In genomic region chr5:69099302-69099701, GRCh38 we compare ENCODE assay signal across 22 cellular contexts.
"Had no signal": no experiment of that assay in that cellular context is flagged by ENCODE, and none has a peak within 500 bp of the region (broad histone marks: within the 10 kb centered on the region; RNA-seq: fewer than 3 reads in every experiment).

No MANE protein-coding gene starts in this region.

- H3K27me3 ChIP-seq: ascending aorta, brain microvascular endothelial cell, hepatocyte, left lung, thyroid gland had no signal

- H3K9me3 ChIP-seq: ascending aorta, left lung, prostate gland, thyroid gland had no signal

- H3K27ac Mint-ChIP-seq: activated naive CD4-positive, alpha-beta T cell treated with anti-CD3 and anti-CD28 coated beads, Interleukin-2, amount 50 U/mL, for 72 hours had no signal

- H3K4me2 ChIP-seq: hepatocyte had no signal

- H2AFZ ChIP-seq: hepatocyte had no signal

- ATAC-seq: activated naive CD4-positive, alpha-beta T cell treated with anti-CD3 and anti-CD28 coated beads, Interleukin-2, amount 50 U/mL, for 72 hours; activated T-cell treated with anti-CD3 and anti-CD28 coated beads, Interleukin-2, amount 50 U/mL, for 72 hours; left lung; stimulated activated naive CD8-positive, alpha-beta T cell treated with anti-CD3 and anti-CD28 coated beads, Interleukin-15, Interleukin-2, amounts not matched to agents 100 U/mL and 50 U/mL, for 24 hours had no signal

- H3K36me3 ChIP-seq: prostate gland had no signal

- DNase-seq: activated CD4-positive, alpha-beta T cell treated with anti-CD3 and anti-CD28 coated beads, Interleukin-2, amount 50 U/mL, for 4 hours; activated effector memory CD4-positive, alpha-beta T cell treated with anti-CD3 and anti-CD28 coated beads, Interleukin-2, amount 50 U/mL, for 16 hours; activated T-cell treated with anti-CD3 and anti-CD28 coated beads, Interleukin-2, amount 50 U/mL, for 72 hours; brain microvascular endothelial cell; caudate nucleus; dermis blood vessel endothelial cell; effector CD8-positive, alpha-beta T cell; glutamatergic neuron; kidney glomerular epithelial cell; left lung; stimulated activated CD4-positive, alpha-beta T cell treated with anti-CD3 and anti-CD28 coated beads, Interleukin-4, amount 100 ng/mL, for 24 hours; stimulated activated naive CD8-positive, alpha-beta T cell treated with anti-CD3 and anti-CD28 coated beads, Interleukin-15, Interleukin-2, amounts not matched to agents 100 U/mL and 50 U/mL, for 24 hours; substantia nigra; T-helper 9 cell; thyroid gland had no signal

- H3K27ac ChIP-seq: ascending aorta, brain microvascular endothelial cell, hepatocyte, left lung, prostate gland, thyroid gland had no signal

- FAIRE-seq: frontal cortex had no signal

- H3K9me3 Mint-ChIP-seq: activated naive CD4-positive, alpha-beta T cell treated with anti-CD3 and anti-CD28 coated beads, Interleukin-2, amount 50 U/mL, for 72 hours; activated T-cell treated with anti-CD3 and anti-CD28 coated beads, Interleukin-2, amount 50 U/mL, for 72 hours; neural crest cell had no signal

- H3K4me3 ChIP-seq: ascending aorta, hepatocyte, left lung, lung, prostate gland, thyroid gland had no signal
